Comparison of ENCODE assay signal across 17 cellular contexts in genomic region chr2:238850096-238850495, GRCh38. TPM values are rescaled to one million over a fixed set of nuclear protein-coding genes. Genes with fewer than 3 reads are reported as not detected.
DNase-seq lines count a peak whose midpoint lies in the region; ATAC-seq and TF ChIP-seq lines count a peak whose summit lies in the region.
"Had no signal": no experiment of that assay in that cellular context is flagged by ENCODE, and none has a peak within 500 bp of the region (broad histone marks: within the 10 kb centered on the region; RNA-seq: fewer than 3 reads in every experiment).

No MANE protein-coding gene starts in this region.

- WGBS in gastroesophageal sphincter (ENCODE audit: low coverage in 1 of 2), 2 donors = 59 to 61% methylated on average over 2 of the region's 2 CpGs

- no peak for TF ChIP-seq POLR2A in gastroesophageal sphincter (IDR thresholded peaks at IDR 0.05)

- peaks cover 59% of the 10 kb centered on the region for H3K27me3 ChIP-seq in gastroesophageal sphincter

- no peak for ATAC-seq in gastroesophageal sphincter
- ATAC-seq in GM21619 (IDR thresholded peaks at IDR 0.05; ENCODE audit: unreplicated experiment) = no peak
- ATAC-seq in HG03460 (IDR thresholded peaks at IDR 0.05; ENCODE audit: unreplicated experiment) = no peak
- ATAC-seq: activated T-helper 17 cell treated with anti-CD3 and anti-CD28 coated beads, Interleukin-2, amount 50 U/mL, for 72 hours had no signal

- H3K9me3 ChIP-seq in gastroesophageal sphincter = no peaks in the 10 kb centered on the region

- no peak for TF ChIP-seq EP300 in gastroesophageal sphincter (IDR thresholded peaks at IDR 0.05)

- H3K4me1 ChIP-seq in gastroesophageal sphincter = peaks cover 0 to 65% (median 0%) of the 10 kb centered on the region in 3 donors

- peak; percentile 15 for DNase-seq in ELR (ENCODE audit: low read depth)
- no peak for DNase-seq in astrocyte of the cerebellum (ENCODE audit: low read depth)
- no peak for DNase-seq in glomerular visceral epithelial cell (ENCODE audit: extremely low spot score)
- no peak for DNase-seq in activated CD8-positive, alpha-beta memory T cell treated with anti-CD3 and anti-CD28 coated beads for 24 hours
- DNase-seq: activated CD4-positive, alpha-beta T cell treated with anti-CD3 and anti-CD28 coated beads, Interleukin-2, amount 50 U/mL, for 48 hours; aorta; Kasumi-1; NCI-H1694 treated with DMSO at 0.1 percent for 48 hours; NCI-H526 treated with DMSO at 0.1 percent for 48 hours; occipital lobe; T-helper 9 cell had no signal

- H3K4me3 ChIP-seq in astrocyte of the cerebellum (ENCODE audit: low read depth, low read length) (peak overlapping the region; percentile 82), gastroesophageal sphincter (peak overlapping the region; percentile 58 to 78), skin epidermis (peak overlapping the region in 6 of 7 experiments; percentile 37 to 53 (median 40))

- H3K36me3 ChIP-seq in gastroesophageal sphincter = no peaks in the 10 kb centered on the region

- no peak for TF ChIP-seq CTCF in astrocyte of the cerebellum (IDR thresholded peaks at IDR 0.05; ENCODE audit: low read depth, low read length, missing control alignments)
- no peak for TF ChIP-seq CTCF in gastroesophageal sphincter (IDR thresholded peaks at IDR 0.05)

- in situ Hi-C loops in astrocyte of the cerebellum (cut with HindIII; ENCODE audit: low sequenced_read_pairs) = no loop called here

- H3K27ac ChIP-seq in gastroesophageal sphincter (peak overlapping the region in 2 of 4 donors; percentile 85 to 89), skin epidermis (peak overlapping the region in 15 of 21 experiments; percentile 68 to 94 (median 84))
- H3K27ac ChIP-seq: C4-2B had no signal

RNA-seq across cellular contexts. Expression of gene TWIST2, which starts 2.2 kb away (rescaled TPM):
- total RNA-seq in gastroesophageal sphincter = 10 to 100 TPM; 17.7 to 69.6 (median 45.2) TPM
- total RNA-seq: activated T-helper 17 cell treated with anti-CD3 and anti-CD28 coated beads, Interleukin-2, amount 50 U/mL, for 72 hours had no signal
